Comparison of ENCODE assay signal across 18 cellular contexts in the genomic region with DNA sequence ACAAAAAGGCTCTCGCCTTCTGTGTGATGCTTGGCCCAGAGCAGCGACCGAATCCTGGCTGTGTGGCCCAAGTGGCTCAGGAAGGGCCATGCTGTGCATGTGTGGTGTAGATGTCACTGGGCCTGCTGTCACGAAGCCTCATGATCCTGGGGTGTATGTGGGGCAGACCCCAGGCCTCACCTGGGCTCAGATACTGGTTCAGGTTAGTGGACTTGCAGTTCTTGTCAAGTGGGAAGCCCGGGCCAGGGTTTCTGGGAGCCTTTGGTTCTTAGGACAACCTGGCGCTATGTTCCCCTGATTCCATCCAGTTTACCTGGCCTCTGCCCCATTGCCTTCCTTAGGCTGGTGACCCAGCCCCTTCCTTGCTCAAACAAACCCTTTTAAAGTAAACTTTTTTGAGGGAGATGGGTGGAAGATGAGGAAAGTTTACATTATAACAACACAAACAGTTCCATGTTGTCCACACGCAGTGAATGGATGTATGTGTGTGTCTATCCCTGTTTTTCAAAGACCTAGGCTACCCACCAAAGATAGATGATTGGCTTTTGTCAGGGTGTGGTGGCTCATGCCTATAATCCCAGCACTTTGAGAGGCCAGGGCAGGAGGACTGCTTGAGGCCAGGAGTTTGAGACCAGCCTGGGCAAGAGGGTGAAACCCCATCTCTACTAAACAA.
DNase-seq lines count a peak whose midpoint lies in the region; ATAC-seq and TF ChIP-seq lines count a peak whose summit lies in the region.
"Had no signal": no experiment of that assay in that cellular context is flagged by ENCODE, and none has a peak within 500 bp of the region (broad histone marks: within the 10 kb centered on the region; RNA-seq: fewer than 3 reads in every experiment).

No MANE protein-coding gene starts in this region.

- H3K27me3 Mint-ChIP-seq in GM23338 (ENCODE audit: insufficient read depth, low read depth, poor library complexity) (peaks cover 18% of the 10 kb centered on the region), chondrocyte (ENCODE audit: low read depth) (no peaks in the 10 kb centered on the region)
- H3K27me3 Mint-ChIP-seq: activated CD4-positive, alpha-beta T cell treated with anti-CD3 and anti-CD28 coated beads, Interleukin-2, amount 10 ng/mL, durations not matched to agents 24 days and 14 days; IgD-negative memory B cell; T-cell had no signal

- H3K27me3 ChIP-seq in GM23338 (ENCODE audit: insufficient read depth) (no peaks in the 10 kb centered on the region), right lobe of liver (no peaks in the 10 kb centered on the region), skeletal muscle tissue (ENCODE audit: control insufficient read depth in 3 of 3, insufficient read depth in 3 of 3, low read length in 3 of 3) (no peaks in the 10 kb centered on the region)

- no peaks in the 10 kb centered on the region for H3K9me2 ChIP-seq in GM23338 (ENCODE audit: insufficient read depth)

- H3K27ac ChIP-seq in GM23338 (ENCODE audit: low read depth) (0 out of 2 replicates have a peak overlapping the region, but pooled peaks have one; percentile 55), right lobe of liver (peak overlapping the region in 2 of 3 donors; percentile 49 to 71), skeletal muscle tissue (ENCODE audit: low read depth, low read length) (peak overlapping the region; percentile 43)

- H3K27ac Mint-ChIP-seq in GM23338 = no peak overlapping the region; the same call in 1 of the 2 replicates
- peak overlapping the region; percentile 27 for H3K27ac Mint-ChIP-seq in chondrocyte (ENCODE audit: unreplicated experiment)
- H3K27ac Mint-ChIP-seq: activated CD4-positive, alpha-beta T cell treated with anti-CD3 and anti-CD28 coated beads, Interleukin-2, amount 10 ng/mL, durations not matched to agents 24 days and 14 days; activated T-helper 2 cell treated with anti-CD3 and anti-CD28 coated beads, Interferon-gamma antibody, Interleukin-2, Interleukin-4, amounts not matched to agents 10 μg/mL and 5 μg/mL and 100 μg/mL, durations not matched to agents 14 hours and 24 hours and 36 hours; IgD-negative memory B cell; T-cell had no signal

- TF ChIP-seq POLR2A in right lobe of liver (IDR thresholded peaks at IDR 0.05) = no peak

- H3K4me3 ChIP-seq in GM23338 = no peak overlapping the region
- peak overlapping the region in 1 of 3 donors; percentile 31 for H3K4me3 ChIP-seq in right lobe of liver
- no peak overlapping the region for H3K4me3 ChIP-seq in skeletal muscle tissue (ENCODE audit: low read length in 3 of 3)

- H3F3A ChIP-seq in GM23338 (replicated peaks; ENCODE audit: low read depth) = 0 out of 2 replicates have a peak, but pooled peaks cover 3% of the 10 kb centered on the region

- no peak overlapping the region for H2AFZ ChIP-seq in GM23338

- H3K4me3 Mint-ChIP-seq in GM23338 = no peak overlapping the region
- no peak overlapping the region for H3K4me3 Mint-ChIP-seq in chondrocyte (ENCODE audit: unreplicated experiment)
- H3K4me3 Mint-ChIP-seq: activated CD4-positive, alpha-beta T cell treated with anti-CD3 and anti-CD28 coated beads, Interleukin-2, amount 10 ng/mL, durations not matched to agents 24 days and 14 days; IgD-negative memory B cell; T-cell had no signal

- H3K79me2 ChIP-seq in GM23338 (replicated peaks; ENCODE audit: insufficient read depth) = no peaks in the 10 kb centered on the region

- intact Hi-C loops in right lobe of liver (cut with DNase I) = loop anchor here (10.0 kb wide), 2 partner anchors 197 to 307 kb away; no protein-coding TSS in a partner anchor

- WGBS in right lobe of liver (ENCODE audit: insufficient coverage, low coverage, low lambda C conversion rate, missing lambda C conversion rate) = 70% methylated on average over 3 of the region's 7 CpGs

- no peak overlapping the region for H3K4me2 ChIP-seq in GM23338

- peaks cover 15% of the 10 kb centered on the region for H3K36me3 ChIP-seq in GM23338 (ENCODE audit: insufficient read depth)
- peaks cover 0 to 4% (median 0%) of the 10 kb centered on the region in 4 donors for H3K36me3 ChIP-seq in right lobe of liver
- peaks cover 7 to 17% (median 7%) of the 10 kb centered on the region in 3 donors for H3K36me3 ChIP-seq in skeletal muscle tissue (ENCODE audit: control insufficient read depth in 3 of 3, insufficient read depth in 3 of 3, low read length in 3 of 3)

- ATAC-seq in GM23338 = no peak
- ATAC-seq in right lobe of liver = peak in 1 of 4 donors; percentile 7
- ATAC-seq: T-cell had no signal

- H3K4me1 ChIP-seq in GM23338 (ENCODE audit: insufficient read depth) (no peaks in the 10 kb centered on the region), right lobe of liver (peaks cover 0 to 33% (median 9%) of the 10 kb centered on the region in 4 donors), skeletal muscle tissue (ENCODE audit: control insufficient read depth in 3 of 3, insufficient read depth in 3 of 3, low read length in 3 of 3) (peaks cover 16 to 19% (median 18%) of the 10 kb centered on the region in 3 donors)

- H3K36me3 Mint-ChIP-seq in GM23338 (ENCODE audit: low read depth) = peaks cover 36% of the 10 kb centered on the region
- H3K36me3 Mint-ChIP-seq in chondrocyte (ENCODE audit: low read depth) = peaks cover 16% of the 10 kb centered on the region
- H3K36me3 Mint-ChIP-seq: IgD-negative memory B cell had no signal

- H3K4me1 Mint-ChIP-seq in GM23338 = peaks cover 2% of the 10 kb centered on the region; the same call in 1 of the 3 replicates
- H3K4me1 Mint-ChIP-seq in chondrocyte (ENCODE audit: low read depth) = peaks cover 20% of the 10 kb centered on the region

- H3K9me3 Mint-ChIP-seq in GM23338 (no peaks in the 10 kb centered on the region; the same call in 2 of the 3 replicates), chondrocyte (ENCODE audit: low read depth) (no peaks in the 10 kb centered on the region)
- H3K9me3 Mint-ChIP-seq: activated CD4-positive, alpha-beta T cell treated with anti-CD3 and anti-CD28 coated beads, Interleukin-2, amount 10 ng/mL, durations not matched to agents 24 days and 14 days; activated T-helper 2 cell treated with anti-CD3 and anti-CD28 coated beads, Interferon-gamma antibody, Interleukin-2, Interleukin-4, amounts not matched to agents 10 μg/mL and 5 μg/mL and 100 μg/mL, durations not matched to agents 14 hours and 24 hours and 36 hours; IgD-negative memory B cell; T-cell had no signal

- H3K9me3 ChIP-seq in right lobe of liver = no peaks in the 10 kb centered on the region
- no peaks in the 10 kb centered on the region for H3K9me3 ChIP-seq in skeletal muscle tissue (ENCODE audit: control insufficient read depth in 3 of 3, low read length in 3 of 3)

- TF ChIP-seq CTCF in GM23338 (conservative IDR thresholded peaks at IDR 0.05; ENCODE audit: low read depth in 2 of 2) = no peak
- no peak for TF ChIP-seq CTCF in chondrocyte (IDR thresholded peaks at IDR 0.05)
- TF ChIP-seq CTCF in right lobe of liver (IDR thresholded peaks at IDR 0.05) = no peak

- DNase-seq in GM23338 (ENCODE audit: low spot score) (no peak), chondrocyte (ENCODE audit: low spot score) (no peak), right lobe of liver (peak in 1 of 3 donors; percentile 33), SHP77 treated with DMSO at 0.1 percent for 48 hours (lab: John Stamatoyannopoulos, UW) (no peak)
- DNase-seq in NK-92 treated with Interleukin-12 subunit alpha and Interleukin-12 subunit beta, amount 100 ng/mL, for 24 hours (lab: John Stamatoyannopoulos, UW) = no peak
- no peak for DNase-seq in central memory CD4-positive, alpha-beta T cell
- DNase-seq in stimulated activated CD4-positive, alpha-beta T cell treated with anti-CD3 and anti-CD28 coated beads, Interleukin-2, amount 100 ng/mL, for 24 hours = no peak
- DNase-seq: activated CD4-positive, alpha-beta T cell treated with anti-CD3 and anti-CD28 coated beads, Interleukin-2, amount 10 ng/mL, durations not matched to agents 24 days and 14 days; DMS 273 treated with DMSO at 0.1 percent for 48 hours; kidney glomerular epithelial cell; MM.1S; NCI-H1436 treated with DMSO at 0.1 percent for 48 hours; NCI-H748 treated with DMSO at 0.1 percent for 48 hours; SHP77; T-cell had no signal

- peaks cover 4% of the 10 kb centered on the region for H4K20me1 ChIP-seq in GM23338 (replicated peaks; ENCODE audit: insufficient read depth)

- peak overlapping the region in 2 of 3 donors; percentile 20 to 57 for H3K9ac ChIP-seq in skeletal muscle tissue (ENCODE audit: low read depth in 1 of 3, low read length in 3 of 3)

TF ChIP-seq in GM23338, 12 proteins besides CTCF, POLR2A, EP300 and RAD21 (continues in another document):
- TF ChIP-seq POLR2AphosphoS5 (IDR thresholded peaks at IDR 0.05; ENCODE audit: low read depth) (no peak), STAT1 (IDR thresholded peaks at IDR 0.05; ENCODE audit: unreplicated experiment) (no peak), EZH2phosphoT487 (IDR thresholded peaks at IDR 0.05; ENCODE audit: unreplicated experiment) (no peak), ZNF114 (CRISPR knock-in tag; IDR thresholded peaks at IDR 0.05) (no peak), JUNB (IDR thresholded peaks at IDR 0.05; ENCODE audit: unreplicated experiment) (no peak), ZNF331 (CRISPR knock-in tag; IDR thresholded peaks at IDR 0.05; ENCODE audit: low read depth) (no peak), NANOG (IDR thresholded peaks at IDR 0.05; ENCODE audit: borderline replicate concordance) (no peak)
- TF ChIP-seq, protein P1, sequence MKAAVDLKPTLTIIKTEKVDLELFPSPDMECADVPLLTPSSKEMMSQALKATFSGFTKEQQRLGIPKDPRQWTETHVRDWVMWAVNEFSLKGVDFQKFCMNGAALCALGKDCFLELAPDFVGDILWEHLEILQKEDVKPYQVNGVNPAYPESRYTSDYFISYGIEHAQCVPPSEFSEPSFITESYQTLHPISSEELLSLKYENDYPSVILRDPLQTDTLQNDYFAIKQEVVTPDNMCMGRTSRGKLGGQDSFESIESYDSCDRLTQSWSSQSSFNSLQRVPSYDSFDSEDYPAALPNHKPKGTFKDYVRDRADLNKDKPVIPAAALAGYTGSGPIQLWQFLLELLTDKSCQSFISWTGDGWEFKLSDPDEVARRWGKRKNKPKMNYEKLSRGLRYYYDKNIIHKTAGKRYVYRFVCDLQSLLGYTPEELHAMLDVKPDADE (IDR thresholded peaks at IDR 0.05) = no peak
